21 cellular contexts compared by ENCODE assay signal in the genomic region with DNA sequence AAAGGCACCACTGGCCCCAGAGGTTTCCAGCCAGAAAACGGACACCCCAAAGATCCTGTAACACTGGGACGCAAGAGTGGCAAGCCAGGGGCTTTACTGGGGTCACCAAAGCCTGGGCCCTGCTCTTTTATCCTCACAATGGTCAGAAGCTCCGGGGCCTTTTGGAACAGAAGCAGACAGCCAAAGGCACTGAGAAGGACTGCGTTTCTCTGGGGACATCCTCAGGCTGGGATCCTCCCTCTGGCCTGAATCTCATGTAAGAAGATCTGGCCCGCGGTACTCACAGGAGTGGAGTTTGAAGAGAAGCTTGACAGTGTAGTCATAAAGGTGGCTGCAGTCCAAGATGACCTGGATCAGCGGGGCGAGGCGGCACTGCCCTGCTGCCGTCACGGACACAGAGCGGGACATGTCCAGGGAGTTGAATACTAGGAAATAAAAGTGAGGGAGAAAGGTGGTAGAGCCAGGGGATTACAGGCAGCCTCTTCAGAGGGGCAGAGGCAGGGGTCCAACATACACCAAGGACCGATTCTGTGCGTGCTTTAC.
DNase-seq lines count a peak whose midpoint lies in the region; ATAC-seq and TF ChIP-seq lines count a peak whose summit lies in the region.
"Had no signal": no experiment of that assay in that cellular context is flagged by ENCODE, and none has a peak within 500 bp of the region (broad histone marks: within the 10 kb centered on the region; RNA-seq: fewer than 3 reads in every experiment).

No MANE protein-coding gene starts in this region.

- H4K91ac ChIP-seq in IMR-90 (ENCODE audit: insufficient read depth, low read depth, low read length), result no peak overlapping the region

- no peak overlapping the region for H3K27ac ChIP-seq in IMR-90 (ENCODE audit: insufficient read depth, low read length)
- H3K27ac ChIP-seq: Peyer's patch, SJCRH30 had no signal

- 0 out of 2 replicates have a peak, but pooled peaks cover 4% of the 10 kb centered on the region for H3K9me1 ChIP-seq in IMR-90 (ENCODE audit: insufficient read depth, low read length)

- H4K8ac ChIP-seq in IMR-90 (ENCODE audit: low read depth in 2 of 2, low read length in 2 of 2), result no peak overlapping the region

- TF ChIP-seq CTCF in IMR-90 (conservative IDR thresholded peaks at IDR 0.05; ENCODE audit: low read depth, low read length), result no peak
- no peak for TF ChIP-seq CTCF in WTC11 (IDR thresholded peaks at IDR 0.05)

- no peaks in the 10 kb centered on the region for H3K9me3 Mint-ChIP-seq in WTC11
- no peaks in the 10 kb centered on the region for H3K9me3 Mint-ChIP-seq in stimulated activated naive B cell treated with anti-CD40 and anti-IgM and Interleukin-4, amounts not matched to agents 10 μg/mL and 1 μg/mL and 100 μg/mL, for 72 hours
- H3K9me3 Mint-ChIP-seq: CD4-positive, CD25-positive, alpha-beta regulatory T cell; GM23338 had no signal

- ATAC-seq in IMR-90 (ENCODE audit: low read depth) (no peak), WTC11 (no peak), esophagus mucosa (peak; percentile 79), HG02763 (IDR thresholded peaks at IDR 0.05; ENCODE audit: unreplicated experiment) (no peak), HG03097 (IDR thresholded peaks at IDR 0.05; ENCODE audit: low FRiP score, unreplicated experiment) (no peak)
- ATAC-seq in stimulated activated naive B cell treated with anti-CD40 and anti-IgM and Interleukin-4, amounts not matched to agents 10 μg/mL and 1 μg/mL and 100 μg/mL, for 72 hours (replicated peaks), result no peak
- ATAC-seq: GM23338 had no signal

- H3K27me3 Mint-ChIP-seq in WTC11 (ENCODE audit: low read depth), result no peaks in the 10 kb centered on the region
- no peaks in the 10 kb centered on the region for H3K27me3 Mint-ChIP-seq in stimulated activated naive B cell treated with anti-CD40 and anti-IgM and Interleukin-4, amounts not matched to agents 10 μg/mL and 1 μg/mL and 100 μg/mL, for 72 hours
- H3K27me3 Mint-ChIP-seq: CD4-positive, CD25-positive, alpha-beta regulatory T cell had no signal

- no peak overlapping the region for H3K23ac ChIP-seq in IMR-90 (ENCODE audit: low read depth, low read length)

- H3K4me1 ChIP-seq in IMR-90 (ENCODE audit: control insufficient read depth, insufficient read depth, low read length), result no peaks in the 10 kb centered on the region
- H3K4me1 ChIP-seq: HAP-1, Peyer's patch had no signal

- CTCF ChIA-PET in IMR-90 (lab: Yijun Ruan, JAX) (interaction anchor here (0.6 kb wide), 1 partner anchor 28 kb away, joined by 4 read pairs; no protein-coding TSS in a partner anchor), WTC11 (lab: Charles Lee) (no interaction called here), HEK293T (lab: Yijun Ruan, JAX) (interaction anchor here (0.8 kb wide), 1 partner anchor 425 kb away, joined by 3 read pairs; no protein-coding TSS in a partner anchor)

- no peak overlapping the region for H3K4me3 ChIP-seq in IMR-90 (ENCODE audit: insufficient read depth, low read depth, low read length)
- H3K4me3 ChIP-seq: GM23338, HAP-1, Peyer's patch, SJCRH30 had no signal

- no peak overlapping the region for H3K14ac ChIP-seq in IMR-90 (replicated peaks; ENCODE audit: low read depth, low read length)

- TF ChIP-seq POLR2A in IMR-90 (IDR thresholded peaks at IDR 0.05; ENCODE audit: low read depth, low read length), result no peak

- no peak overlapping the region for H3K18ac ChIP-seq in IMR-90 (ENCODE audit: low read depth, low read length)

- no peaks in the 10 kb centered on the region for H3K79me1 ChIP-seq in IMR-90 (ENCODE audit: low read depth in 1 of 2, low read length in 2 of 2)

- no peak overlapping the region for H4K5ac ChIP-seq in IMR-90 (ENCODE audit: low read depth, low read length)

- no peaks in the 10 kb centered on the region for H3K27me3 ChIP-seq in IMR-90 (ENCODE audit: control insufficient read depth, insufficient read depth, low read length)
- H3K27me3 ChIP-seq: Peyer's patch, SJCRH30 had no signal

- H3K4me2 ChIP-seq in IMR-90 (ENCODE audit: low read depth, low read length), result no peak overlapping the region
- H3K4me2 ChIP-seq: GM23338 had no signal

- H3K9me3 ChIP-seq in IMR-90 (ENCODE audit: control insufficient read depth, insufficient read depth, low read length), result no peaks in the 10 kb centered on the region
- H3K9me3 ChIP-seq: HAP-1, Peyer's patch, SJCRH30 had no signal

- peak overlapping the region; percentile 25 for H2AK9ac ChIP-seq in IMR-90 (replicated peaks; ENCODE audit: low read depth, low read length, poor library complexity)

- no peaks in the 10 kb centered on the region for H3K4me1 Mint-ChIP-seq in WTC11
- H3K4me1 Mint-ChIP-seq in stimulated activated naive B cell treated with anti-CD40 and anti-IgM and Interleukin-4, amounts not matched to agents 10 μg/mL and 1 μg/mL and 100 μg/mL, for 72 hours, result peaks cover 4 to 5% of the 10 kb centered on the region in 2 donors
- H3K4me1 Mint-ChIP-seq: GM23338 had no signal

- no peak overlapping the region for H3K4ac ChIP-seq in IMR-90 (ENCODE audit: low read depth, low read length)

- no peaks in the 10 kb centered on the region; the same call in 1 of the 2 replicates for H4K20me1 ChIP-seq in IMR-90 (ENCODE audit: insufficient read depth, low read length)

- H3K36me3 ChIP-seq in IMR-90 (ENCODE audit: control insufficient read depth, insufficient read depth, low read length), result peaks cover 11% of the 10 kb centered on the region

- no peak overlapping the region for H2BK15ac ChIP-seq in IMR-90 (ENCODE audit: low read depth, low read length)

- peaks cover 42% of the 10 kb centered on the region for H3K36me3 Mint-ChIP-seq in WTC11
- H3K36me3 Mint-ChIP-seq in stimulated activated naive B cell treated with anti-CD40 and anti-IgM and Interleukin-4, amounts not matched to agents 10 μg/mL and 1 μg/mL and 100 μg/mL, for 72 hours, result peaks cover 0 to 6% of the 10 kb centered on the region in 2 donors
- H3K36me3 Mint-ChIP-seq: CD4-positive, CD25-positive, alpha-beta regulatory T cell had no signal

- no peak overlapping the region for H3K4me3 Mint-ChIP-seq in WTC11
- H3K4me3 Mint-ChIP-seq in stimulated activated naive B cell treated with anti-CD40 and anti-IgM and Interleukin-4, amounts not matched to agents 10 μg/mL and 1 μg/mL and 100 μg/mL, for 72 hours, result no peak overlapping the region
- H3K4me3 Mint-ChIP-seq: CD4-positive, CD25-positive, alpha-beta regulatory T cell; GM23338 had no signal

- no peak overlapping the region for H2AK5ac ChIP-seq in IMR-90 (ENCODE audit: low read depth, low read length)

- no peak overlapping the region for H2BK5ac ChIP-seq in IMR-90 (ENCODE audit: low read depth, low read length, poor library complexity, severe bottlenecking)

- TF ChIP-seq RAD21 in IMR-90 (IDR thresholded peaks at IDR 0.05; ENCODE audit: low read length), result no peak

- no peak overlapping the region for H3K9ac ChIP-seq in IMR-90 (ENCODE audit: low read depth, low read length)

- in situ Hi-C loops in IMR-90 (cut with MboI; ENCODE audit: low sequenced_read_pairs), result no loop called here

- H2BK120ac ChIP-seq in IMR-90 (ENCODE audit: low read depth, low read length), result no peak overlapping the region

- H2BK20ac ChIP-seq in IMR-90 (ENCODE audit: low read depth, low read length), result no peak overlapping the region

- intact Hi-C loops in IMR-90 (cut with micrococcal nuclease), result no loop called here

- H3K56ac ChIP-seq in IMR-90 (ENCODE audit: extremely low read depth, insufficient read depth, low read length), result no peak overlapping the region

- WGBS in IMR-90 (ENCODE audit: extremely low coverage in 2 of 2, insufficient read length in 1 of 2), 2 experiments, result 100% methylated on average over 6 of the region's 14 CpGs; no CpG with 5 or more reads in 1 of the 2 experiments

- no peak overlapping the region for H2AFZ ChIP-seq in IMR-90 (replicated peaks; ENCODE audit: low read length, poor library complexity)
- H2AFZ ChIP-seq: GM23338 had no signal

- BruUV-seq in IMR-90 (replicated peaks; lab: Mats Ljungman, UMichigan), result no TSS peak

- DNase-seq in IMR-90 (no peak), WTC11 (ENCODE audit: low spot score) (no peak), HEK293T (ENCODE audit: extremely low spot score) (no peak), NCI-H187 treated with DMSO at 0.1 percent for 48 hours (lab: John Stamatoyannopoulos, UW) (no peak)
- DNase-seq in stimulated activated naive B cell treated with anti-CD40 and anti-IgM and Interleukin-4, amounts not matched to agents 10 μg/mL and 1 μg/mL and 100 μg/mL, for 72 hours, result no peak
- DNase-seq: CD4-positive, CD25-positive, alpha-beta regulatory T cell; DMS79 treated with DMSO at 0.1 percent for 48 hours; KG1; MV-4-11; NCI-H1105 treated with DMSO at 0.1 percent for 48 hours; NCI-H2081; NCI-H2171; NCI-H345; NCI-H774; Peyer's patch; SJCRH30 had no signal

- dilution Hi-C loops in IMR-90 (cut with HindIII; ENCODE audit: low sequenced_read_pairs, unreplicated experiment), result no loop called here

- 0 out of 2 replicates have a peak overlapping the region, but pooled peaks have one; percentile 76 for H3K27ac Mint-ChIP-seq in WTC11
- H3K27ac Mint-ChIP-seq in stimulated activated naive B cell treated with anti-CD40 and anti-IgM and Interleukin-4, amounts not matched to agents 10 μg/mL and 1 μg/mL and 100 μg/mL, for 72 hours, result peak overlapping the region; percentile 22
- H3K27ac Mint-ChIP-seq: GM23338 had no signal

- POLR2A ChIA-PET in IMR-90 (lab: Charles Lee; ENCODE audit: unreplicated experiment) (no interaction called here), WTC11 (lab: Charles Lee) (no interaction called here), HEK293T (lab: Yijun Ruan, JAX) (no interaction called here)

TF ChIP-seq in IMR-90, 13 proteins besides CTCF, POLR2A, EP300 and RAD21 (continues in another document):
- TF ChIP-seq SMC3 (IDR thresholded peaks at IDR 0.05; ENCODE audit: low read depth, low read length), result no peak
- no peak for TF ChIP-seq FOS (IDR thresholded peaks at IDR 0.05; ENCODE audit: low read depth, low read length)
- TF ChIP-seq BHLHE40 (IDR thresholded peaks at IDR 0.05; ENCODE audit: low read depth, low read length), result no peak
- no peak for TF ChIP-seq NFE2L2 (IDR thresholded peaks at IDR 0.05; ENCODE audit: low read depth, low read length)
- no peak for TF ChIP-seq MAZ (IDR thresholded peaks at IDR 0.05; ENCODE audit: borderline replicate concordance, low read depth, low read length)

TF ChIP-seq in WTC11, 78 proteins besides CTCF, POLR2A, EP300 and RAD21 (continues in another document):
- TF ChIP-seq ZNF396 (CRISPR knock-in tag; IDR thresholded peaks at IDR 0.05; ENCODE audit: borderline replicate concordance) (no peak), ATF1 (CRISPR knock-in tag; IDR thresholded peaks at IDR 0.05) (no peak)

TF ChIP-seq in HEK293T, 16 proteins besides CTCF, POLR2A, EP300 and RAD21 (continues in another document):
- no peak for TF ChIP-seq L3MBTL2 (conservative IDR thresholded peaks at IDR 0.05)
- TF ChIP-seq HDGF (IDR thresholded peaks at IDR 0.05; ENCODE audit: borderline replicate concordance), result no peak
- TF ChIP-seq FOXM1 (IDR thresholded peaks at IDR 0.05; ENCODE audit: borderline replicate concordance), result no peak
- TF ChIP-seq SP1 (IDR thresholded peaks at IDR 0.05), result no peak
- TF ChIP-seq ZNF384 (IDR thresholded peaks at IDR 0.05), result no peak
- TF ChIP-seq CTBP1 (IDR thresholded peaks at IDR 0.05; ENCODE audit: borderline replicate concordance), result no peak
- no peak for TF ChIP-seq ARNT (IDR thresholded peaks at IDR 0.05)
- TF ChIP-seq ELF4 (IDR thresholded peaks at IDR 0.05), result no peak
